In genomic region chr5:98781520-98781919, GRCh38 we compare ENCODE assay signal across 19 cellular contexts.
"Had no signal": no experiment of that assay in that cellular context is flagged by ENCODE, and none has a peak within 500 bp of the region (broad histone marks: within the 10 kb centered on the region; RNA-seq: fewer than 3 reads in every experiment).

No MANE protein-coding gene starts in this region.

- H2AFZ ChIP-seq: hepatocyte had no signal

- H3K36me3 ChIP-seq: uterus had no signal

- ATAC-seq: left cardiac atrium; lower lobe of right lung; natural killer cell treated with Interleukin-12 subunit alpha and Interleukin-12 subunit beta and Interleukin-15 and Interleukin-18, amount 100 ng/mL, for 72 hours; right cardiac atrium had no signal

- H3K36me3 Mint-ChIP-seq: natural killer cell treated with Interleukin-12 subunit alpha and Interleukin-12 subunit beta and Interleukin-15 and Interleukin-18, amount 100 ng/mL, for 72 hours had no signal

- H3K4me3 ChIP-seq: esophagus squamous epithelium, hepatocyte, left ventricle myocardium inferior, lower lobe of right lung, tibial artery, upper lobe of left lung, uterus had no signal

- H3K27me3 ChIP-seq: esophagus squamous epithelium, hepatocyte, tibial artery, upper lobe of left lung, uterus had no signal

- DNase-seq: esophagus squamous epithelium; foreskin melanocyte; head of caudate nucleus; kidney; left cardiac atrium; left ventricle myocardium inferior; lower lobe of right lung; right cardiac atrium; small intestine; stimulated activated CD4-positive, alpha-beta T cell treated with anti-CD3 and anti-CD28 coated beads, Interleukin-12 subunit alpha, Interleukin-12 subunit beta, amount 100 ng/mL, for 4 hours; tibial artery; upper lobe of left lung; uterus had no signal

- H3K4me2 ChIP-seq: hepatocyte had no signal

- H3K9me3 Mint-ChIP-seq: dendritic cell treated with granulocyte-macrophage colony-stimulating factor and Interleukin-4, amounts not matched to agents 40 ng/mL and 50 ng/mL, for 4 days; memory B cell; mesothelial cell of epicardium; natural killer cell treated with Interleukin-12 subunit alpha and Interleukin-12 subunit beta and Interleukin-15 and Interleukin-18, amount 100 ng/mL, for 72 hours; stimulated activated naive CD8-positive, alpha-beta T cell treated with anti-CD3 and anti-CD28 coated beads, Interleukin-15, Interleukin-2, amounts not matched to agents 100 ng/mL and 50 ng/mL, for 24 hours had no signal

- H3K27ac Mint-ChIP-seq: dendritic cell treated with granulocyte-macrophage colony-stimulating factor and Interleukin-4, amounts not matched to agents 40 ng/mL and 50 ng/mL, for 4 days; memory B cell; mesothelial cell of epicardium; natural killer cell treated with Interleukin-12 subunit alpha and Interleukin-12 subunit beta and Interleukin-15 and Interleukin-18, amount 100 ng/mL, for 72 hours; stimulated activated naive CD8-positive, alpha-beta T cell treated with anti-CD3 and anti-CD28 coated beads, Interleukin-15, Interleukin-2, amounts not matched to agents 100 ng/mL and 50 ng/mL, for 24 hours had no signal

- H3K4me3 Mint-ChIP-seq: dendritic cell treated with granulocyte-macrophage colony-stimulating factor and Interleukin-4, amounts not matched to agents 40 ng/mL and 50 ng/mL, for 4 days; memory B cell; mesothelial cell of epicardium; natural killer cell treated with Interleukin-12 subunit alpha and Interleukin-12 subunit beta and Interleukin-15 and Interleukin-18, amount 100 ng/mL, for 72 hours; stimulated activated naive CD8-positive, alpha-beta T cell treated with anti-CD3 and anti-CD28 coated beads, Interleukin-15, Interleukin-2, amounts not matched to agents 100 ng/mL and 50 ng/mL, for 24 hours had no signal

- H3K27ac ChIP-seq: esophagus squamous epithelium, hepatocyte, left ventricle myocardium inferior, lower lobe of right lung, tibial artery, upper lobe of left lung, uterus had no signal

- H3K9me3 ChIP-seq: esophagus squamous epithelium, left ventricle myocardium inferior, lower lobe of right lung, tibial artery, upper lobe of left lung, uterus had no signal

- H3K27me3 Mint-ChIP-seq: memory B cell; stimulated activated naive CD8-positive, alpha-beta T cell treated with anti-CD3 and anti-CD28 coated beads, Interleukin-15, Interleukin-2, amounts not matched to agents 100 ng/mL and 50 ng/mL, for 24 hours had no signal
